11 cellular contexts compared by ENCODE assay signal in the genomic region with DNA sequence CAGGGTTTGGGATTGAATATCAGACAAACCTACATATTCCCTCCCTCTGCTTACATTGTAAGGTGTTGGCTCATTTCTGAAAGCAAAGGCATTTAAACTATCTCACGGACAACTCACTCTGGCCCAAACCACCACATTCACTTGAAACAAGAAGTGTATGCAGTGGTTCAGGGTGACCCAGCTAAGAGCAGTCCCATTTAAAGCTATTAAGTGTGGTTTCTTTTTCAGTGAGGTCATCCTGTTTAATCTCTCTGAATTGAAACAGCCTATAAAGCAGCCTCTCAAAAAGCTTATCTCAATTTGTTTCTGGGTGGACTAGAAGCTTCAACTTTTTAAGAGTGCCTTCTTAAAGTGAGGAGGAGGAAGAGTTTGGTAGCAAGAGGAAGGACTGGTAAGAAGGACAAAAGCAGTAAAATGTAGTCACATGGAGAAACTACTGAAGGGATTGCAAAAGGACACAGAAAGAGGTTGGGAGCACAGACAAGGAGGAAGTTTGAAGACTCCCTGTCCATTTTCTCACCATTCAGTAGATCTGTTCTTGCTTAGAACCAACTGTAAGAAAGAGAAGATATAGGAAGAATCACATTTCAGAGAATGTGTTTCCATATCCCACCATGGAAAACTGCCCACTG.
DNase-seq lines count a peak whose midpoint lies in the region; ATAC-seq and TF ChIP-seq lines count a peak whose summit lies in the region.
"Had no signal": no experiment of that assay in that cellular context is flagged by ENCODE, and none has a peak within 500 bp of the region (broad histone marks: within the 10 kb centered on the region; RNA-seq: fewer than 3 reads in every experiment).

No MANE protein-coding gene starts in this region.

- peaks cover 4% of the 10 kb centered on the region for H3K27me3 Mint-ChIP-seq in dendritic cell treated with granulocyte-macrophage colony-stimulating factor and Interleukin-4, amounts not matched to agents 40 ng/mL and 50 ng/mL, for 4 days
- H3K27me3 Mint-ChIP-seq in CD8-positive, alpha-beta T cell (ENCODE audit: low read depth): peaks cover 16% of the 10 kb centered on the region

- POLR2A ChIA-PET in CD8-positive, alpha-beta T cell (lab: Charles Lee): no interaction called here

- no peak overlapping the region for H3K4me3 Mint-ChIP-seq in dendritic cell treated with granulocyte-macrophage colony-stimulating factor and Interleukin-4, amounts not matched to agents 40 ng/mL and 50 ng/mL, for 4 days
- no peak overlapping the region for H3K4me3 Mint-ChIP-seq in CD8-positive, alpha-beta T cell

- peak overlapping the region; percentile 71 for H3K27ac Mint-ChIP-seq in dendritic cell treated with granulocyte-macrophage colony-stimulating factor and Interleukin-4, amounts not matched to agents 40 ng/mL and 50 ng/mL, for 4 days
- no peak overlapping the region for H3K27ac Mint-ChIP-seq in CD8-positive, alpha-beta T cell

- no peaks in the 10 kb centered on the region for H3K9me3 Mint-ChIP-seq in dendritic cell treated with granulocyte-macrophage colony-stimulating factor and Interleukin-4, amounts not matched to agents 40 ng/mL and 50 ng/mL, for 4 days
- no peaks in the 10 kb centered on the region for H3K9me3 Mint-ChIP-seq in CD8-positive, alpha-beta T cell

- TF ChIP-seq POLR2A in transverse colon (IDR thresholded peaks at IDR 0.05): no peak

- H3K4me1 Mint-ChIP-seq in dendritic cell treated with granulocyte-macrophage colony-stimulating factor and Interleukin-4, amounts not matched to agents 40 ng/mL and 50 ng/mL, for 4 days (ENCODE audit: low read depth): peaks cover 46% of the 10 kb centered on the region
- H3K4me1 Mint-ChIP-seq in CD8-positive, alpha-beta T cell (ENCODE audit: low read depth): peaks cover 8% of the 10 kb centered on the region

- intact Hi-C loops in dendritic cell treated with granulocyte-macrophage colony-stimulating factor and Interleukin-4, amounts not matched to agents 40 ng/mL and 50 ng/mL, for 4 days (cut with micrococcal nuclease): loop anchor here (5.0 kb wide), 1 partner anchor 41 kb away; no protein-coding TSS in a partner anchor
- intact Hi-C loops in transverse colon (cut with DNase I; ENCODE audit: low total_unique reads): no loop called here
- intact Hi-C loops in CD8-positive, alpha-beta T cell (cut with DNase I, micrococcal nuclease): no loop called here

- peak; percentile 26 for ATAC-seq in HG03175 (IDR thresholded peaks at IDR 0.05; ENCODE audit: unreplicated experiment)
- no peak for ATAC-seq in GM21360 (IDR thresholded peaks at IDR 0.05; ENCODE audit: unreplicated experiment)
- ATAC-seq in CD8-positive, alpha-beta T cell: no peak
- ATAC-seq: left lobe of liver had no signal

- H3K36me3 Mint-ChIP-seq in dendritic cell treated with granulocyte-macrophage colony-stimulating factor and Interleukin-4, amounts not matched to agents 40 ng/mL and 50 ng/mL, for 4 days (ENCODE audit: low read depth): no peaks in the 10 kb centered on the region
- no peaks in the 10 kb centered on the region for H3K36me3 Mint-ChIP-seq in CD8-positive, alpha-beta T cell

- DNase-seq in SIG-M5 treated with dmso at 0.1 percent for 504 hours (lab: John Stamatoyannopoulos, UW; ENCODE audit: unreplicated experiment) (peak; percentile 61), SIG-M5 (lab: John Stamatoyannopoulos, UW) (no peak), transverse colon (no peak), SHP77 (lab: John Stamatoyannopoulos, UW) (no peak)
- no peak for DNase-seq in CD8-positive, alpha-beta T cell
- DNase-seq: activated CD4-positive, CD25-positive, alpha-beta regulatory T cell treated with anti-CD3 and anti-CD28 coated beads, Interleukin-2, amount 50 U/mL, for 72 hours; NCI-H146 had no signal

- peak overlapping the region; percentile 7 to 17 (median 10) for H3K27ac ChIP-seq in transverse colon
- no peak overlapping the region for H3K27ac ChIP-seq in CD8-positive, alpha-beta T cell (ENCODE audit: low read depth, low read length)

- WGBS in transverse colon (ENCODE audit: low coverage in 1 of 2), 2 donors: 53% methylated on average over 1 of the region's 1 CpG; no CpG with 5 or more reads in 1 of the 2 donors

- H3K4me3 ChIP-seq in transverse colon: no peak overlapping the region
- H3K4me3 ChIP-seq in CD8-positive, alpha-beta T cell (ENCODE audit: low read depth, low read length): no peak overlapping the region

- CTCF ChIA-PET in CD8-positive, alpha-beta T cell (lab: Charles Lee): interaction anchor here (0.6 kb wide), 1 partner anchor 195 kb away, joined by 4 read pairs; no protein-coding TSS in a partner anchor

- no peaks in the 10 kb centered on the region for H3K36me3 ChIP-seq in transverse colon
- no peaks in the 10 kb centered on the region for H3K36me3 ChIP-seq in CD8-positive, alpha-beta T cell (ENCODE audit: insufficient read depth, low read length)

- peaks cover 0 to 14% (median 2%) of the 10 kb centered on the region in 4 donors for H3K4me1 ChIP-seq in transverse colon
- no peaks in the 10 kb centered on the region for H3K4me1 ChIP-seq in CD8-positive, alpha-beta T cell (ENCODE audit: insufficient read depth, low read length)

- TF ChIP-seq CTCF in transverse colon (IDR thresholded peaks at IDR 0.05): no peak
- TF ChIP-seq CTCF in CD8-positive, alpha-beta T cell (IDR thresholded peaks at IDR 0.05): no peak

- in situ Hi-C loops in transverse colon (cut with MboI; ENCODE audit: low pct_ligation_motif_present in 1 of 4, low pct_unique_long_range_greater_than_20kb in 1 of 4, low sequenced_read_pairs in 3 of 4): no loop called here

- no peaks in the 10 kb centered on the region for H3K27me3 ChIP-seq in transverse colon
- H3K27me3 ChIP-seq in CD8-positive, alpha-beta T cell (ENCODE audit: insufficient read depth, low read length): no peaks in the 10 kb centered on the region

- TF ChIP-seq EP300 in transverse colon (IDR thresholded peaks at IDR 0.05; ENCODE audit: low read depth): no peak

- no peaks in the 10 kb centered on the region for H3K9me3 ChIP-seq in transverse colon
- no peaks in the 10 kb centered on the region for H3K9me3 ChIP-seq in CD8-positive, alpha-beta T cell (ENCODE audit: low read length)
